ENCODE assay signal across 1 cellular context in the genomic region with DNA sequence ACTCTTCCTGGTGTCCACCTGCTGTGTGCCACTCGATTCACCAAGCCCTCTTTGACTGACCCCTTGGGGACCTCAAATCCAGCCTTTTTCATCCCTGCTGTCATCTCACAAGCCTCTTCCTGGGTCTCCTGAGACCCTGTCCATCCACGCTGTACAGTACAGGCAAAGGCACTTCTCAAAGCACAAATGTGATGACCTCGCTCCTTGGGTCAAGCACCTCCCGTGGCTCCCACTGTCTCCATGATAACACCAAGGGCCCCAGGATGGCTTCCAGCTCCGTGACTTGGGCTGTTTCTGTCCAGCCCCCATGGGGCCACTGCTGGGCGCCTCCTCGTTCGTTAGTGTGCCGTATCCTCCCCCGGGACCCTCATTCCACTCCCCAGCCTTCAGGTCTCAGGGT.
TF ChIP-seq lines count a peak whose summit lies in the region.

No MANE protein-coding gene starts in this region.

TF ChIP-seq in HCT116, 20 proteins besides CTCF, POLR2A, EP300 and RAD21:
- no peak for TF ChIP-seq EZH2phosphoT487 (IDR thresholded peaks at IDR 0.05; ENCODE audit: borderline replicate concordance)
- TF ChIP-seq POLR2AphosphoS5 (IDR thresholded peaks at IDR 0.05; ENCODE audit: low read depth, low read length), result no peak
- TF ChIP-seq TCF7L2 (IDR thresholded peaks at IDR 0.05; ENCODE audit: borderline replicate concordance, extremely low read depth, insufficient read depth, insufficient read length), result no peak
- no peak for TF ChIP-seq SP1 (IDR thresholded peaks at IDR 0.05; ENCODE audit: low read depth)
- TF ChIP-seq JUND (IDR thresholded peaks at IDR 0.05), result no peak
- TF ChIP-seq CEBPB (IDR thresholded peaks at IDR 0.05; ENCODE audit: low read depth), result no peak
- no peak for TF ChIP-seq ZFX (IDR thresholded peaks at IDR 0.05)
- TF ChIP-seq EZH2 (IDR thresholded peaks at IDR 0.05), result no peak
- TF ChIP-seq EGR1 (IDR thresholded peaks at IDR 0.05; ENCODE audit: low read depth), result no peak
